Comparison of ENCODE assay signal across 32 cellular contexts in genomic region chr10:129695671-129696070, GRCh38.
"Had no signal": no experiment of that assay in that cellular context is flagged by ENCODE, and none has a peak within 500 bp of the region (broad histone marks: within the 10 kb centered on the region; RNA-seq: fewer than 3 reads in every experiment).

No MANE protein-coding gene starts in this region.

- H3K36me3 ChIP-seq: ascending aorta, breast epithelium, cardiac muscle cell, colonic mucosa, heart right ventricle had no signal

- FAIRE-seq: frontal cortex had no signal

- ATAC-seq: activated CD4-positive, alpha-beta T cell treated with anti-CD3 and anti-CD28 coated beads for 36 hours; activated naive CD4-positive, alpha-beta T cell treated with anti-CD3 and anti-CD28 coated beads, Interleukin-2, amount 50 U/mL, for 72 hours; activated T-cell treated with anti-CD3 and anti-CD28 coated beads, Interleukin-2, amount 50 U/mL, for 72 hours; esophagus mucosa had no signal

- H3K9me3 Mint-ChIP-seq: activated CD4-positive, alpha-beta memory T cell treated with anti-CD3 and anti-CD28 coated beads, Interleukin-2, amount 10 ng/mL, durations not matched to agents 7 days and 5 days; activated CD4-positive, alpha-beta T cell treated with anti-CD3 and anti-CD28 coated beads, Interleukin-2, amount 10 ng/mL, durations not matched to agents 7 days and 5 days; activated naive CD4-positive, alpha-beta T cell treated with anti-CD3 and anti-CD28 coated beads, Interleukin-2, amount 10 ng/mL, durations not matched to agents 7 days and 5 days; activated naive CD4-positive, alpha-beta T cell treated with anti-CD3 and anti-CD28 coated beads, Interleukin-2, amount 50 U/mL, for 72 hours; activated naive CD8-positive, alpha-beta T cell treated with anti-CD3 and anti-CD28 coated beads, Interleukin-2, amount 10 ng/mL, durations not matched to agents 7 days and 5 days; activated T-cell treated with anti-CD3 and anti-CD28 coated beads, Interleukin-2, amount 50 U/mL, for 72 hours; brain; dendritic cell treated with granulocyte-macrophage colony-stimulating factor and Interleukin-4, amounts not matched to agents 40 ng/mL and 50 ng/mL, for 4 days had no signal

- H3K4me1 Mint-ChIP-seq: activated CD4-positive, alpha-beta memory T cell treated with anti-CD3 and anti-CD28 coated beads, Interleukin-2, amount 10 ng/mL, durations not matched to agents 7 days and 5 days; activated CD4-positive, alpha-beta T cell treated with anti-CD3 and anti-CD28 coated beads for 36 hours; activated CD4-positive, alpha-beta T cell treated with anti-CD3 and anti-CD28 coated beads, Interleukin-2, amount 10 ng/mL, durations not matched to agents 7 days and 5 days; activated naive CD4-positive, alpha-beta T cell treated with anti-CD3 and anti-CD28 coated beads, Interleukin-2, amount 10 ng/mL, durations not matched to agents 7 days and 5 days; activated naive CD8-positive, alpha-beta T cell treated with anti-CD3 and anti-CD28 coated beads, Interleukin-2, amount 10 ng/mL, durations not matched to agents 7 days and 5 days had no signal

- DNase-seq: activated CD4-positive, alpha-beta memory T cell treated with anti-CD3 and anti-CD28 coated beads, Interleukin-2, amount 10 ng/mL, durations not matched to agents 7 days and 5 days; activated CD4-positive, alpha-beta T cell treated with anti-CD3 and anti-CD28 coated beads for 36 hours; activated CD4-positive, alpha-beta T cell treated with anti-CD3 and anti-CD28 coated beads, Interleukin-2, amount 10 ng/mL, durations not matched to agents 7 days and 5 days; activated CD4-positive, alpha-beta T cell treated with anti-CD3 and anti-CD28 coated beads, Interleukin-2, amount 50 U/mL, for 4 hours; activated CD4-positive, CD25-positive, alpha-beta regulatory T cell; activated CD4-positive, CD25-positive, alpha-beta regulatory T cell treated with anti-CD3 and anti-CD28 coated beads, Interleukin-2, amount 50 U/mL, for 72 hours; activated CD8-positive, alpha-beta memory T cell treated with anti-CD3 and anti-CD28 coated beads, Interleukin-2, amount 50 U/mL, for 48 hours; activated gamma-delta T cell; activated naive CD4-positive, alpha-beta T cell; activated naive CD4-positive, alpha-beta T cell treated with anti-CD3 and anti-CD28 coated beads, Interleukin-2, amount 10 ng/mL, durations not matched to agents 7 days and 5 days; activated naive CD8-positive, alpha-beta T cell treated with anti-CD3 and anti-CD28 coated beads, Interleukin-2, amount 10 ng/mL, durations not matched to agents 7 days and 5 days; activated T-cell treated with anti-CD3 and anti-CD28 coated beads for 4 hours; activated T-cell treated with anti-CD3 and anti-CD28 coated beads, Interleukin-2, amount 50 U/mL, for 24 hours; activated T-cell treated with anti-CD3 and anti-CD28 coated beads, Interleukin-2, amount 50 U/mL, for 72 hours; central memory CD4-positive, alpha-beta T cell; cerebellar nuclear complex; colonic mucosa; dorsolateral prefrontal cortex; effector memory CD4-positive, alpha-beta T cell; foreskin fibroblast; glutamatergic neuron; heart right ventricle; T-helper 2 cell had no signal

- H3K4me3 ChIP-seq: ascending aorta, breast epithelium, cardiac muscle cell, colonic mucosa, dorsolateral prefrontal cortex, heart right ventricle had no signal

- H3K27ac Mint-ChIP-seq: activated CD4-positive, alpha-beta memory T cell treated with anti-CD3 and anti-CD28 coated beads, Interleukin-2, amount 10 ng/mL, durations not matched to agents 7 days and 5 days; activated CD4-positive, alpha-beta T cell treated with anti-CD3 and anti-CD28 coated beads for 36 hours; activated CD4-positive, alpha-beta T cell treated with anti-CD3 and anti-CD28 coated beads, Interleukin-2, amount 10 ng/mL, durations not matched to agents 7 days and 5 days; activated naive CD4-positive, alpha-beta T cell treated with anti-CD3 and anti-CD28 coated beads, Interleukin-2, amount 10 ng/mL, durations not matched to agents 7 days and 5 days; activated naive CD4-positive, alpha-beta T cell treated with anti-CD3 and anti-CD28 coated beads, Interleukin-2, amount 50 U/mL, for 72 hours; activated naive CD8-positive, alpha-beta T cell treated with anti-CD3 and anti-CD28 coated beads, Interleukin-2, amount 10 ng/mL, durations not matched to agents 7 days and 5 days; activated T-cell treated with anti-CD3 and anti-CD28 coated beads, Interleukin-2, amount 50 U/mL, for 24 hours; activated T-cell treated with anti-CD3 and anti-CD28 coated beads, Interleukin-2, amount 50 U/mL, for 72 hours; dendritic cell treated with granulocyte-macrophage colony-stimulating factor and Interleukin-4, amounts not matched to agents 40 ng/mL and 50 ng/mL, for 4 days had no signal

- H3K4me1 ChIP-seq: colonic mucosa had no signal

- H3K27me3 ChIP-seq: ascending aorta, breast epithelium, cardiac muscle cell, colonic mucosa, dorsolateral prefrontal cortex, heart right ventricle had no signal

- H3K27ac ChIP-seq: breast epithelium, cardiac muscle cell, colonic mucosa, dorsolateral prefrontal cortex, epithelial cell of prostate, heart right ventricle had no signal

- H3K9me3 ChIP-seq: ascending aorta, breast epithelium, colonic mucosa, heart right ventricle had no signal

- H3K27me3 Mint-ChIP-seq: activated CD4-positive, alpha-beta memory T cell treated with anti-CD3 and anti-CD28 coated beads, Interleukin-2, amount 10 ng/mL, durations not matched to agents 7 days and 5 days; activated CD4-positive, alpha-beta T cell treated with anti-CD3 and anti-CD28 coated beads for 36 hours; activated CD4-positive, alpha-beta T cell treated with anti-CD3 and anti-CD28 coated beads, Interleukin-2, amount 10 ng/mL, durations not matched to agents 7 days and 5 days; activated naive CD4-positive, alpha-beta T cell treated with anti-CD3 and anti-CD28 coated beads, Interleukin-2, amount 10 ng/mL, durations not matched to agents 7 days and 5 days; activated naive CD8-positive, alpha-beta T cell treated with anti-CD3 and anti-CD28 coated beads, Interleukin-2, amount 10 ng/mL, durations not matched to agents 7 days and 5 days; activated T-cell treated with anti-CD3 and anti-CD28 coated beads, Interleukin-2, amount 50 U/mL, for 24 hours; brain; dendritic cell treated with granulocyte-macrophage colony-stimulating factor and Interleukin-4, amounts not matched to agents 40 ng/mL and 50 ng/mL, for 4 days had no signal

- H3K4me3 Mint-ChIP-seq: activated CD4-positive, alpha-beta memory T cell treated with anti-CD3 and anti-CD28 coated beads, Interleukin-2, amount 10 ng/mL, durations not matched to agents 7 days and 5 days; activated CD4-positive, alpha-beta T cell treated with anti-CD3 and anti-CD28 coated beads for 36 hours; activated CD4-positive, alpha-beta T cell treated with anti-CD3 and anti-CD28 coated beads, Interleukin-2, amount 10 ng/mL, durations not matched to agents 7 days and 5 days; activated naive CD4-positive, alpha-beta T cell treated with anti-CD3 and anti-CD28 coated beads, Interleukin-2, amount 10 ng/mL, durations not matched to agents 7 days and 5 days; activated naive CD8-positive, alpha-beta T cell treated with anti-CD3 and anti-CD28 coated beads, Interleukin-2, amount 10 ng/mL, durations not matched to agents 7 days and 5 days; activated T-cell treated with anti-CD3 and anti-CD28 coated beads, Interleukin-2, amount 50 U/mL, for 24 hours; activated T-cell treated with anti-CD3 and anti-CD28 coated beads, Interleukin-2, amount 50 U/mL, for 72 hours; brain; dendritic cell treated with granulocyte-macrophage colony-stimulating factor and Interleukin-4, amounts not matched to agents 40 ng/mL and 50 ng/mL, for 4 days had no signal

- H3K36me3 Mint-ChIP-seq: activated naive CD4-positive, alpha-beta T cell treated with anti-CD3 and anti-CD28 coated beads, Interleukin-2, amount 10 ng/mL, durations not matched to agents 7 days and 5 days; activated naive CD4-positive, alpha-beta T cell treated with anti-CD3 and anti-CD28 coated beads, Interleukin-2, amount 50 U/mL, for 72 hours; brain had no signal
